Comparison of ENCODE assay signal across 11 cellular contexts in genomic region chr22:25494774-25495173, GRCh38.
DNase-seq lines count a peak whose midpoint lies in the region; ATAC-seq and TF ChIP-seq lines count a peak whose summit lies in the region.
"Had no signal": no experiment of that assay in that cellular context is flagged by ENCODE, and none has a peak within 500 bp of the region (broad histone marks: within the 10 kb centered on the region; RNA-seq: fewer than 3 reads in every experiment).

No MANE protein-coding gene starts in this region.

- H4K20me1 ChIP-seq in MM.1S (ENCODE audit: insufficient read depth, low read length): no peaks in the 10 kb centered on the region

- peaks cover 13% of the 10 kb centered on the region for H3K4me1 ChIP-seq in MM.1S (ENCODE audit: low read length)
- H3K4me1 ChIP-seq in lower lobe of right lung: no peaks in the 10 kb centered on the region

- DNase-seq in MM.1S (peak; percentile 64), medulla oblongata (ENCODE audit: extremely low spot score) (peak; percentile 12), NCI-H1930 (lab: John Stamatoyannopoulos, UW) (no peak), lower lobe of right lung (no peak), H4 (ENCODE audit: low spot score) (no peak)
- DNase-seq: activated gamma-delta T cell; hypothalamus; stimulated activated CD4-positive, alpha-beta T cell treated with anti-CD3 and anti-CD28 coated beads, Interleukin-12 subunit alpha, Interleukin-12 subunit beta, amount 100 ng/mL, for 4 hours had no signal

- peak overlapping the region; percentile 2; the same call in 1 of the 2 replicates for H3K4me2 ChIP-seq in MM.1S (ENCODE audit: low read depth, low read length)

- H3K79me2 ChIP-seq in MM.1S (ENCODE audit: low read length): no peaks in the 10 kb centered on the region

- H3K27ac ChIP-seq in MM.1S (ENCODE audit: low read length): no peak overlapping the region
- H3K27ac ChIP-seq in lower lobe of right lung: no peak overlapping the region

- no peak overlapping the region for H3K9ac ChIP-seq in MM.1S (ENCODE audit: low read length)

- H2AFZ ChIP-seq in MM.1S (ENCODE audit: low read length): no peak overlapping the region

- H3K9me3 ChIP-seq in MM.1S (replicated peaks; ENCODE audit: insufficient read depth, low read length): no peaks in the 10 kb centered on the region
- H3K9me3 ChIP-seq in lower lobe of right lung: no peaks in the 10 kb centered on the region

- no peaks in the 10 kb centered on the region for H3K9me2 ChIP-seq in MM.1S (replicated peaks; ENCODE audit: insufficient read depth, low read length)

- H3K36me3 ChIP-seq in MM.1S (replicated peaks; ENCODE audit: insufficient read depth, low read length) (no peaks in the 10 kb centered on the region), lower lobe of right lung (no peaks in the 10 kb centered on the region)

- intact Hi-C loops in lower lobe of right lung (cut with DNase I): no loop called here

- no peaks in the 10 kb centered on the region for H3K27me3 ChIP-seq in MM.1S (replicated peaks; ENCODE audit: insufficient read depth, low read length)
- peaks cover 4% of the 10 kb centered on the region for H3K27me3 ChIP-seq in lower lobe of right lung (ENCODE audit: low read depth)

- no peak for TF ChIP-seq CTCF in MM.1S (IDR thresholded peaks at IDR 0.05; ENCODE audit: low read length)
- no peak for TF ChIP-seq CTCF in lower lobe of right lung (IDR thresholded peaks at IDR 0.05)

- peaks cover 3% of the 10 kb centered on the region; the same call in 1 of the 2 replicates for H3F3A ChIP-seq in MM.1S (ENCODE audit: insufficient read depth, low read length)

- ATAC-seq in GM18861 (IDR thresholded peaks at IDR 0.05; ENCODE audit: unreplicated experiment): peak; percentile 86
- ATAC-seq in GM21717 (IDR thresholded peaks at IDR 0.05; ENCODE audit: unreplicated experiment): peak; percentile 84
- ATAC-seq in HG02623 (IDR thresholded peaks at IDR 0.05; ENCODE audit: unreplicated experiment): no peak
- ATAC-seq in lower lobe of right lung: no peak

- H3K4me3 ChIP-seq in MM.1S (ENCODE audit: low read length) (no peak overlapping the region), lower lobe of right lung (no peak overlapping the region)

Comparison
In these comparisons a context has a peak if more than half of its experiments do, and no peak if none do; other contexts are left out.
1. ATAC-seq: peak in GM18861 (single experiment) and GM21717 (single experiment); none in HG02623 (single experiment) and lower lobe of right lung (0 of 2).
2. DNase-seq: peak in MM.1S (single experiment) and medulla oblongata (single experiment); none in NCI-H1930 (0 of 2), lower lobe of right lung (single experiment) and H4 (single experiment).